Comparison of ENCODE assay signal across 1 cellular context in the genomic region with DNA sequence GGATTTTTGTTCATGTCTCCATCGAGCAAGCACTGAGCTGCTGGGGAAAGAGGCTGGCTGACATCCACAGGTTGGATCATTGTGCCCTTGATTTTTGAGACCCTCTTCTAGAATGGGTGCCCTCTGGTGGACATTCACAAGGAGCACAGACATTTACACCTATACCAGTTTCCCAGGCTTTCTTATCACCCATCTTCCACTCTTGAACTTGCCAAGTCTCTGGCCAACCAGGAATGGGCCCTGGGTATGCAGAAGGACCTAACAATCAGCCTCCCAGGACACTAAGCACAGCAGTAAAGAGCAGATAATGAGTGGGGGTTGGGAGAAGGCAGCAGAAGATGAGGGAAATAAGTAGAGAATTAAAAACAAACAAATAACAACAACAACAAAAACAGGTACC.
TF ChIP-seq lines count a peak whose summit lies in the region.

No MANE protein-coding gene starts in this region.

TF ChIP-seq in HepG2, 621 proteins besides CTCF, POLR2A, EP300 and RAD21:
- TF ChIP-seq, protein P1, sequence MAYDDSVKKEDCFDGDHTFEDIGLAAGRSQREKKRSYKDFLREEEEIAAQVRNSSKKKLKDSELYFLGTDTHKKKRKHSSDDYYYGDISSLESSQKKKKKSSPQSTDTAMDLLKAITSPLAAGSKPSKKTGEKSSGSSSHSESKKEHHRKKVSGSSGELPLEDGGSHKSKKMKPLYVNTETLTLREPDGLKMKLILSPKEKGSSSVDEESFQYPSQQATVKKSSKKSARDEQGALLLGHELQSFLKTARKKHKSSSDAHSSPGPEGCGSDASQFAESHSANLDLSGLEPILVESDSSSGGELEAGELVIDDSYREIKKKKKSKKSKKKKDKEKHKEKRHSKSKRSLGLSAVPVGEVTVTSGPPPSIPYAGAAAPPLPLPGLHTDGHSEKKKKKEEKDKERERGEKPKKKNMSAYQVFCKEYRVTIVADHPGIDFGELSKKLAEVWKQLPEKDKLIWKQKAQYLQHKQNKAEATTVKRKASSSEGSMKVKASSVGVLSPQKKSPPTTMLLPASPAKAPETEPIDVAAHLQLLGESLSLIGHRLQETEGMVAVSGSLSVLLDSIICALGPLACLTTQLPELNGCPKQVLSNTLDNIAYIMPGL (CRISPR knock-in tag; IDR thresholded peaks at IDR 0.05; ENCODE audit: borderline replicate concordance in 1 of 2, low read depth in 1 of 2), result peak in 1 of 2 experiments; percentile 19; a peak in 1 of 4 replicates
- peak; percentile 42 for TF ChIP-seq XRCC5 (optimal IDR thresholded peaks at IDR 0.05; ENCODE audit: low read length)
- TF ChIP-seq SMC3 (IDR thresholded peaks at IDR 0.05; ENCODE audit: low read length), result peak; percentile 76
- TF ChIP-seq, protein P2, sequence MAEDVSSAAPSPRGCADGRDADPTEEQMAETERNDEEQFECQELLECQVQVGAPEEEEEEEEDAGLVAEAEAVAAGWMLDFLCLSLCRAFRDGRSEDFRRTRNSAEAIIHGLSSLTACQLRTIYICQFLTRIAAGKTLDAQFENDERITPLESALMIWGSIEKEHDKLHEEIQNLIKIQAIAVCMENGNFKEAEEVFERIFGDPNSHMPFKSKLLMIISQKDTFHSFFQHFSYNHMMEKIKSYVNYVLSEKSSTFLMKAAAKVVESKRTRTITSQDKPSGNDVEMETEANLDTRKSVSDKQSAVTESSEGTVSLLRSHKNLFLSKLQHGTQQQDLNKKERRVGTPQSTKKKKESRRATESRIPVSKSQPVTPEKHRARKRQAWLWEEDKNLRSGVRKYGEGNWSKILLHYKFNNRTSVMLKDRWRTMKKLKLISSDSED (CRISPR knock-in tag; IDR thresholded peaks at IDR 0.05), result no peak
- TF ChIP-seq TCF7L2 (IDR thresholded peaks at IDR 0.05; ENCODE audit: low read depth, low read length), result no peak
- TF ChIP-seq, protein P3, sequence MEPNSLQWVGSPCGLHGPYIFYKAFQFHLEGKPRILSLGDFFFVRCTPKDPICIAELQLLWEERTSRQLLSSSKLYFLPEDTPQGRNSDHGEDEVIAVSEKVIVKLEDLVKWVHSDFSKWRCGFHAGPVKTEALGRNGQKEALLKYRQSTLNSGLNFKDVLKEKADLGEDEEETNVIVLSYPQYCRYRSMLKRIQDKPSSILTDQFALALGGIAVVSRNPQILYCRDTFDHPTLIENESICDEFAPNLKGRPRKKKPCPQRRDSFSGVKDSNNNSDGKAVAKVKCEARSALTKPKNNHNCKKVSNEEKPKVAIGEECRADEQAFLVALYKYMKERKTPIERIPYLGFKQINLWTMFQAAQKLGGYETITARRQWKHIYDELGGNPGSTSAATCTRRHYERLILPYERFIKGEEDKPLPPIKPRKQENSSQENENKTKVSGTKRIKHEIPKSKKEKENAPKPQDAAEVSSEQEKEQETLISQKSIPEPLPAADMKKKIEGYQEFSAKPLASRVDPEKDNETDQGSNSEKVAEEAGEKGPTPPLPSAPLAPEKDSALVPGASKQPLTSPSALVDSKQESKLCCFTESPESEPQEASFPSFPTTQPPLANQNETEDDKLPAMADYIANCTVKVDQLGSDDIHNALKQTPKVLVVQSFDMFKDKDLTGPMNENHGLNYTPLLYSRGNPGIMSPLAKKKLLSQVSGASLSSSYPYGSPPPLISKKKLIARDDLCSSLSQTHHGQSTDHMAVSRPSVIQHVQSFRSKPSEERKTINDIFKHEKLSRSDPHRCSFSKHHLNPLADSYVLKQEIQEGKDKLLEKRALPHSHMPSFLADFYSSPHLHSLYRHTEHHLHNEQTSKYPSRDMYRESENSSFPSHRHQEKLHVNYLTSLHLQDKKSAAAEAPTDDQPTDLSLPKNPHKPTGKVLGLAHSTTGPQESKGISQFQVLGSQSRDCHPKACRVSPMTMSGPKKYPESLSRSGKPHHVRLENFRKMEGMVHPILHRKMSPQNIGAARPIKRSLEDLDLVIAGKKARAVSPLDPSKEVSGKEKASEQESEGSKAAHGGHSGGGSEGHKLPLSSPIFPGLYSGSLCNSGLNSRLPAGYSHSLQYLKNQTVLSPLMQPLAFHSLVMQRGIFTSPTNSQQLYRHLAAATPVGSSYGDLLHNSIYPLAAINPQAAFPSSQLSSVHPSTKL (CRISPR knock-in tag; IDR thresholded peaks at IDR 0.05), result 0 out of 2 replicates have a peak, but pooled peaks have one; percentile 19
- TF ChIP-seq ARNT (IDR thresholded peaks at IDR 0.05), result no peak
- TF ChIP-seq REPIN1 (CRISPR knock-in tag; IDR thresholded peaks at IDR 0.05; ENCODE audit: borderline replicate concordance, low read depth), result 0 out of 2 replicates have a peak, but pooled peaks have one; percentile 25
- peak; percentile 70 for TF ChIP-seq STAG1 (CRISPR knock-in tag; IDR thresholded peaks at IDR 0.05)
- no peak for TF ChIP-seq IKZF1 (IDR thresholded peaks at IDR 0.05)
